In genomic region chr2:73931531-73932500, GRCh38 we compare ENCODE assay signal across 10 cellular contexts. TPM values are rescaled to one million over a fixed set of nuclear protein-coding genes. Genes with fewer than 3 reads are reported as not detected.
DNase-seq lines count a peak whose midpoint lies in the region; ATAC-seq and TF ChIP-seq lines count a peak whose summit lies in the region.
"Had no signal": no experiment of that assay in that cellular context is flagged by ENCODE, and none has a peak within 500 bp of the region (broad histone marks: within the 10 kb centered on the region; RNA-seq: fewer than 3 reads in every experiment).

No MANE protein-coding gene starts in this region.

- ATAC-seq in GM18907 (IDR thresholded peaks at IDR 0.05; ENCODE audit: unreplicated experiment) (no peak), GM21529 (IDR thresholded peaks at IDR 0.05; ENCODE audit: unreplicated experiment) (no peak), GM21367 (IDR thresholded peaks at IDR 0.05; ENCODE audit: unreplicated experiment) (no peak), aorta (ENCODE audit: low FRiP score) (no peak)

- H3K36me3 ChIP-seq in aorta (ENCODE audit: control insufficient read depth in 1 of 2, insufficient read depth in 2 of 2, low read length in 1 of 2): peaks cover 0 to 3% of the 10 kb centered on the region in 2 donors

- no peaks in the 10 kb centered on the region for H3K9me3 ChIP-seq in aorta (ENCODE audit: control insufficient read depth, low read length)
- H3K9me3 ChIP-seq: left ventricle myocardium inferior had no signal

- H3K4me3 ChIP-seq in foreskin fibroblast (ENCODE audit: low read depth in 1 of 2, low read length in 2 of 2) (no peak overlapping the region), aorta (ENCODE audit: low read length in 2 of 2) (no peak overlapping the region)
- H3K4me3 ChIP-seq: cardiac muscle cell, left ventricle myocardium inferior had no signal

- TF ChIP-seq CTCF in foreskin fibroblast (IDR thresholded peaks at IDR 0.05; ENCODE audit: low read depth, low read length): no peak

- WGBS in aorta, 2 donors: 91 to 97% methylated on average over 7 of the region's 7 CpGs

- no peak overlapping the region for H3K27ac ChIP-seq in aorta (ENCODE audit: low read depth in 1 of 2, low read length in 2 of 2)
- H3K27ac ChIP-seq: cardiac muscle cell, left ventricle myocardium inferior had no signal

- intact Hi-C loops in aorta (cut with DNase I): no loop called here

- H3K27me3 ChIP-seq in aorta (ENCODE audit: control insufficient read depth in 1 of 2, insufficient read depth in 2 of 2, low read length in 1 of 2): no peaks in the 10 kb centered on the region
- H3K27me3 ChIP-seq: cardiac muscle cell had no signal

- DNase-seq in HT1080 (ENCODE audit: low read depth) (peak; percentile 79), foreskin fibroblast (peak; percentile 65 to 71), aorta (no peak)
- peak; percentile 70 for DNase-seq in activated CD8-positive, alpha-beta memory T cell treated with anti-CD3 and anti-CD28 coated beads for 24 hours
- DNase-seq in stimulated activated CD4-positive, alpha-beta T cell treated with anti-CD3 and anti-CD28 coated beads, TNF-alpha, amount 100 ng/mL, for 24 hours (ENCODE audit: low read depth in 3 of 3): peak in 2 of 3 experiments; percentile 35 to 47
- DNase-seq: left ventricle myocardium inferior had no signal

- peaks cover 5% of the 10 kb centered on the region in 2 donors for H3K4me1 ChIP-seq in aorta (ENCODE audit: control insufficient read depth in 1 of 2, insufficient read depth in 2 of 2, low read length in 2 of 2)

RNA-seq across cellular contexts. Expression of gene DGUOK, which starts 5.1 kb away (rescaled TPM):
- total RNA-seq in HT1080 (2014; rRNA removed; shearing (Covaris generic)): 89.7 and 92.1 TPM in 2 replicates
- polyA plus RNA-seq in HT1080 (2015; cell fraction: cytosol; rRNA removed): 105 and 109 TPM in 2 replicates
- polyA plus RNA-seq in HT1080 (2015; cell fraction: nucleus; rRNA removed): 52.8 and 55.5 TPM in 2 replicates
- total RNA-seq in aorta: 10 to 100 TPM; 47.5 to 49.8 TPM
- 10 to 100 TPM; 85.5 to 86.7 TPM for polyA plus RNA-seq in aorta

RNA-seq across cellular contexts. Expression of gene ACTG2, which starts 39.0 kb away (rescaled TPM):
- not detected in 2 replicates for total RNA-seq in HT1080 (2014; rRNA removed; shearing (Covaris generic))
- not detected in 2 replicates for polyA plus RNA-seq in HT1080 (2015; cell fraction: cytosol; rRNA removed)
- not detected in 2 replicates for polyA plus RNA-seq in HT1080 (2015; cell fraction: nucleus; rRNA removed)
- total RNA-seq in aorta: 1,000 to 10,000 TPM in 1 of 2 donors, 100 to 1,000 TPM in 1; 416 to 1,843 TPM
- polyA plus RNA-seq in aorta: 100 to 1,000 TPM; 119 to 301 TPM

RNA-seq across cellular contexts. Expression of gene TET3, which starts 52.9 kb away (rescaled TPM):
- total RNA-seq in HT1080 (2014; rRNA removed; shearing (Covaris generic)): 3.1 and 4.4 TPM in 2 replicates
- 2.5 and 3.5 TPM in 2 replicates for polyA plus RNA-seq in HT1080 (2015; cell fraction: cytosol; rRNA removed)
- polyA plus RNA-seq in HT1080 (2015; cell fraction: nucleus; rRNA removed): 8.7 and 9.4 TPM in 2 replicates
- 10 to 100 TPM in 1 of 2 donors, 1 to 10 TPM in 1; 9.5 to 12.1 TPM for total RNA-seq in aorta
- polyA plus RNA-seq in aorta: 1 to 10 TPM; 1.0 to 1.9 TPM

Comparison
In these comparisons a context has a peak if more than half of its experiments do, and no peak if none do; other contexts are left out.
1. DNase-seq: peak in HT1080 (single experiment), activated CD8-positive, alpha-beta memory T cell treated with anti-CD3 and anti-CD28 coated beads for 24 hours (single experiment), foreskin fibroblast (2 of 2) and stimulated activated CD4-positive, alpha-beta T cell treated with anti-CD3 and anti-CD28 coated beads, TNF-alpha, amount 100 ng/mL, for 24 hours (2 of 3); none in aorta (0 of 2).
2. RNA of gene ACTG2, which starts 39.0 kb away (total RNA-seq): 416 to 1,843 TPM in aorta; not detected in HT1080; every median in the first group is over 100 times any median in the second.